In the genomic region with DNA sequence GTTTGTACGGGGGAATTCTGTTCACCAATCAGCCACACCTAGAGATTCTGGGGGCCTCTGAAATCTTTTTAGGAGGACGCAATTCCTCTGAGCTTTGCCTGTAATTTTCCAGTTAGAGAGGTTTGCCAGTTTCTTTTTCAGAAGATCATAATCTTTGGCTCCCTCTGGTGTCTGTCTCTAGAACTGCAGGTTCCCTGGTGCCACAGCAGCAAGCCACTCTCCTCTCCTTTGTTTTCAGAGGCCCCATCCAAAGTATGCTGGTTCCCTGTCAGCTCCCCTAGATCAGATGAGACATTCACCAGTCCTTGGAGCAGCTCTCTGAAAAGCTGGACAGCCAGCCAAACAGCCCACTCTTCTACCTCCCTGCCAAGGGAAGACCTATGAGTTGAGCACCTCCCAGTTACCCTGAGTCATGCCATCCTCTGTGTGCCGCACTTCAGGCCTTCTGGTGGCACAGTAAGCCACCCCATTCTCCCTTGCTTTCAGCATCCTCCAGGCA, we compare ENCODE assay signal across 9 cellular contexts. TPM values are rescaled to one million over a fixed set of nuclear protein-coding genes. Genes with fewer than 3 reads are reported as not detected.
DNase-seq lines count a peak whose midpoint lies in the region; ATAC-seq and TF ChIP-seq lines count a peak whose summit lies in the region.
"Had no signal": no experiment of that assay in that cellular context is flagged by ENCODE, and none has a peak within 500 bp of the region (broad histone marks: within the 10 kb centered on the region; RNA-seq: fewer than 3 reads in every experiment).

No MANE protein-coding gene starts in this region.

- H3K4me1 ChIP-seq in mammary epithelial cell (ENCODE audit: insufficient read depth, low read length), result peaks cover 6% of the 10 kb centered on the region
- H3K4me1 ChIP-seq: BLaER1 had no signal

- H3K4me3 ChIP-seq in mammary epithelial cell (replicated peaks in 1 of 3; ENCODE audit: insufficient read depth in 1 of 3, low read depth in 2 of 3, low read length in 3 of 3), result no peak overlapping the region
- H3K4me3 ChIP-seq: BLaER1 had no signal

- WGBS in mammary epithelial cell (ENCODE audit: low coverage, missing lambda C conversion rate), result 41% methylated on average over 2 of the region's 3 CpGs

- no peaks in the 10 kb centered on the region for H3K79me2 ChIP-seq in mammary epithelial cell (ENCODE audit: insufficient read depth, low read length)

- H3K36me3 ChIP-seq in mammary epithelial cell (ENCODE audit: insufficient read depth, low read length), result no peaks in the 10 kb centered on the region
- H3K36me3 ChIP-seq: BLaER1 had no signal

- no peaks in the 10 kb centered on the region for H3K27me3 ChIP-seq in mammary epithelial cell (ENCODE audit: insufficient read depth, low read length)
- H3K27me3 ChIP-seq: BLaER1 had no signal

- DNase-seq in NCI-H2107 treated with DMSO at 0.1 percent for 48 hours (lab: John Stamatoyannopoulos, UW; ENCODE audit: unreplicated experiment) (peak; percentile 33), NCI-H2107 (lab: John Stamatoyannopoulos, UW) (no peak), NCI-H2171 treated with DMSO at 0.1 percent for 48 hours (lab: John Stamatoyannopoulos, UW) (peak; percentile 86), mammary epithelial cell (peak; percentile 46), iris pigment epithelial cell (ENCODE audit: low read depth) (peak; percentile 60), smooth muscle cell of the brain vasculature (ENCODE audit: low read depth, low spot score) (peak; percentile 41)
- peak; percentile 23 to 57 (median 36) for DNase-seq in activated CD4-positive, CD25-positive, alpha-beta regulatory T cell (lab: John Stamatoyannopoulos, UW)

- no peak overlapping the region for H3K27ac ChIP-seq in mammary epithelial cell (ENCODE audit: insufficient read depth, low read depth, low read length)
- H3K27ac ChIP-seq: BLaER1 had no signal

- no peak for ATAC-seq in GM19324 (IDR thresholded peaks at IDR 0.05; ENCODE audit: low FRiP score, unreplicated experiment)

- CTCF ChIA-PET in mammary epithelial cell (lab: Charles Lee; ENCODE audit: low non-redundant PET), result interaction anchor here (0.6 to 1.6 kb wide), 3 partner anchors 70 to 126 kb away, joined by 4 to 9 read pairs (median 4); a partner anchor contains a TSS

- H3K4me2 ChIP-seq in mammary epithelial cell (ENCODE audit: insufficient read depth, low read depth, low read length), result peak overlapping the region; percentile 20
- H3K4me2 ChIP-seq: BLaER1 had no signal

- TF ChIP-seq CTCF in mammary epithelial cell (conservative IDR thresholded peaks at IDR 0.05 in 1 of 2, IDR thresholded peaks at IDR 0.05 in 1 of 2; ENCODE audit: extremely low read depth in 1 of 2, insufficient read depth in 1 of 2, low read depth in 1 of 2, low read length in 2 of 2), result peak; percentile 75 to 84

- BruUV-seq in mammary epithelial cell (replicated peaks; lab: Mats Ljungman, UMichigan), result no TSS peak

- in situ Hi-C loops in mammary epithelial cell (cut with MboI; ENCODE audit: low sequenced_read_pairs in 2 of 2), result loop anchor here in 1 of 2 donors (5.0 kb wide), 1 partner anchor 85 kb away; a partner anchor contains a TSS

- no peak overlapping the region for H2AFZ ChIP-seq in mammary epithelial cell (ENCODE audit: low read depth, low read length)

- intact Hi-C loops in mammary epithelial cell (cut with micrococcal nuclease), result loop anchor here (1.0 to 2.0 kb wide), 3 partner anchors 62 to 130 kb away; no protein-coding TSS in a partner anchor

- H3K9ac ChIP-seq in mammary epithelial cell (ENCODE audit: insufficient read depth, low read length), result no peak overlapping the region
- H3K9ac ChIP-seq: BLaER1 had no signal

- dilution Hi-C loops in mammary epithelial cell (cut with HindIII; ENCODE audit: low sequenced_read_pairs), result no loop called here

- no peaks in the 10 kb centered on the region for H3K9me3 ChIP-seq in mammary epithelial cell (replicated peaks; ENCODE audit: insufficient read depth, low read length)

- no peaks in the 10 kb centered on the region for H4K20me1 ChIP-seq in mammary epithelial cell (ENCODE audit: insufficient read depth, low read length)
- H4K20me1 ChIP-seq: BLaER1 had no signal

RNA-seq across cellular contexts. Expression of a gene that starts 36.1 kb away (rescaled TPM):
- total RNA-seq in mammary epithelial cell, result not detected
- polyA plus RNA-seq in mammary epithelial cell, result not detected
- not detected for polyA minus RNA-seq in mammary epithelial cell
